12 cellular contexts compared by ENCODE assay signal in the genomic region with DNA sequence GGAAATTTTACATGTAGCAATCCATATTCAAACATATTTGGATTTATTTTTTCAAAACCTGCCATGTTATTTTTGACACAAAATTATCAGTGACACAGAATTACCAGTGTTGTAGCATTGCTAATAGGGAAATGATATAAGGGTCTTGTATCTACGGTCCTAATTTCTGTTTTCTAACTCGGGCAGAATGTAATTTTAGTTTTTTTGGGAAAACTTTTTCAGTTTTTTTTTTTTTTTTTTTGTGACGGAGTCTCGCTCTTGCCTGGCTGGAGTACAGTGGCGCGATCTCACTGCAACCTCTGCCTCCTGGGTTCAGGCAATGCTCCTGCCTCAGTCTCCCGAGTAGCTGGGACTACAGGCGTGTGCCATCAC. TPM values are rescaled to one million over a fixed set of nuclear protein-coding genes. Genes with fewer than 3 reads are reported as not detected.
DNase-seq lines count a peak whose midpoint lies in the region; ATAC-seq and TF ChIP-seq lines count a peak whose summit lies in the region.
"Had no signal": no experiment of that assay in that cellular context is flagged by ENCODE, and none has a peak within 500 bp of the region (broad histone marks: within the 10 kb centered on the region; RNA-seq: fewer than 3 reads in every experiment).

No MANE protein-coding gene starts in this region.

- TF ChIP-seq POLR2A in lower leg skin (IDR thresholded peaks at IDR 0.05) (no peak), GM18505 (IDR thresholded peaks at IDR 0.05; ENCODE audit: borderline replicate concordance, extremely low read depth, insufficient read depth, insufficient read length) (no peak)

- TF ChIP-seq CTCF in GM12864 (IDR thresholded peaks at IDR 0.05; ENCODE audit: low read depth, low read length, missing control alignments) (no peak), Panc1 (IDR thresholded peaks at IDR 0.05) (no peak), lower leg skin (IDR thresholded peaks at IDR 0.05) (no peak)

- H3K9me3 ChIP-seq in BLaER1 treated with 17β-estradiol and CSF1 and Interleukin-3, amounts not matched to agents 10 nM and 100 nM (replicated peaks in 1 of 11), result no peaks in the 10 kb centered on the region
- no peaks in the 10 kb centered on the region for H3K9me3 ChIP-seq in Panc1 (ENCODE audit: control insufficient read depth, insufficient read depth, low read depth, low read length)
- no peaks in the 10 kb centered on the region for H3K9me3 ChIP-seq in iPS-15b (ENCODE audit: control insufficient read depth, insufficient read depth, low read length)

- DNase-seq in GM12864 (ENCODE audit: low read depth) (no peak), Panc1 (ENCODE audit: low read depth, low spot score) (no peak), lower leg skin (ENCODE audit: low spot score in 2 of 2) (no peak), sciatic nerve (ENCODE audit: low spot score) (no peak)
- DNase-seq: activated CD8-positive, alpha-beta memory T cell treated with anti-CD3 and anti-CD28 coated beads for 24 hours; effector CD4-positive, alpha-beta T cell; left ventricle myocardium superior; NCI-H748 treated with DMSO at 0.1 percent for 48 hours had no signal

- H4K20me1 ChIP-seq in BLaER1 treated with 17β-estradiol and CSF1 and Interleukin-3, amounts not matched to agents 10 nM and 100 nM, result peaks cover 48 to 86% (median 69%) of the 10 kb centered on the region in 11 experiments

- H3K4me1 ChIP-seq in BLaER1 treated with 17β-estradiol and CSF1 and Interleukin-3, amounts not matched to agents 10 nM and 100 nM, result peaks cover 46 to 56% (median 51%) of the 10 kb centered on the region in 10 experiments
- peaks cover 16% of the 10 kb centered on the region; the same call in 1 of the 2 replicates for H3K4me1 ChIP-seq in Panc1 (ENCODE audit: control insufficient read depth, insufficient read depth, low read length)
- H3K4me1 ChIP-seq in iPS-15b (ENCODE audit: control insufficient read depth, insufficient read depth, low read length), result peaks cover 11% of the 10 kb centered on the region

- no peak for ATAC-seq in Panc1
- ATAC-seq in HG03469 (IDR thresholded peaks at IDR 0.05; ENCODE audit: unreplicated experiment), result no peak
- no peak for ATAC-seq in sciatic nerve
- ATAC-seq in GM18505 (IDR thresholded peaks at IDR 0.05; ENCODE audit: unreplicated experiment), result no peak
- ATAC-seq: left ventricle myocardium superior had no signal

- H3K9ac ChIP-seq in BLaER1 treated with 17β-estradiol and CSF1 and Interleukin-3, amounts not matched to agents 10 nM and 100 nM, result peak overlapping the region in 8 of 11 experiments; percentile 4 to 100 (median 42); a peak in 9 of 22 replicates
- H3K9ac ChIP-seq in iPS-15b (ENCODE audit: low read depth, low read length), result no peak overlapping the region

- CTCF ChIA-PET in Panc1 (lab: Charles Lee), result no interaction called here

- no peaks in the 10 kb centered on the region for H3K27me3 ChIP-seq in BLaER1 treated with 17β-estradiol and CSF1 and Interleukin-3, amounts not matched to agents 10 nM and 100 nM
- H3K27me3 ChIP-seq in Panc1 (ENCODE audit: control insufficient read depth, insufficient read depth, low read length), result no peaks in the 10 kb centered on the region
- H3K27me3 ChIP-seq in iPS-15b (ENCODE audit: control insufficient read depth, insufficient read depth, low read length), result no peaks in the 10 kb centered on the region

- intact Hi-C loops in Panc1 (cut with micrococcal nuclease; ENCODE audit: unreplicated experiment) (no loop called here), lower leg skin (cut with DNase I; ENCODE audit: low total_unique reads) (no loop called here), sciatic nerve (cut with DNase I) (no loop called here)

- H3K4me3 ChIP-seq in BLaER1 treated with 17β-estradiol and CSF1 and Interleukin-3, amounts not matched to agents 10 nM and 100 nM, result peak overlapping the region in 3 of 10 experiments; percentile 85 to 98 (median 89); a peak in 3 of 20 replicates
- H3K4me3 ChIP-seq in GM12864 (ENCODE audit: low read depth, low read length) (peak overlapping the region; percentile 96), Panc1 (ENCODE audit: low read depth in 2 of 2, low read length in 2 of 2) (peak overlapping the region; percentile 88 to 100), iPS-15b (ENCODE audit: low read depth, low read length) (peak overlapping the region; percentile 30), lower leg skin (ENCODE audit: low read depth, poor library complexity, severe bottlenecking) (no peak overlapping the region)

- peaks cover 27 to 65% (median 54%) of the 10 kb centered on the region in 11 experiments for H3K36me3 ChIP-seq in BLaER1 treated with 17β-estradiol and CSF1 and Interleukin-3, amounts not matched to agents 10 nM and 100 nM
- H3K36me3 ChIP-seq in Panc1 (ENCODE audit: control insufficient read depth, insufficient read depth, low read length) (peaks cover 7% of the 10 kb centered on the region; the same call in 1 of the 2 replicates), iPS-15b (ENCODE audit: control insufficient read depth, insufficient read depth, low read length) (peaks cover 10% of the 10 kb centered on the region)

- H3K27ac ChIP-seq in BLaER1 treated with 17β-estradiol and CSF1 and Interleukin-3, amounts not matched to agents 10 nM and 100 nM, result no peak overlapping the region
- peak overlapping the region; percentile 72 for H3K27ac ChIP-seq in Panc1 (ENCODE audit: low read length)

- POLR2A ChIA-PET in Panc1 (lab: Charles Lee), result no interaction called here

- in situ Hi-C loops in Panc1 (cut with HindIII; ENCODE audit: low pct_unique_long_range_greater_than_20kb, low sequenced_read_pairs), result no loop called here

- BruUV-seq in Panc1 (replicated peaks; lab: Mats Ljungman, UMichigan), result no TSS peak

- 90 to 93% methylated on average over 8 of the region's 8 CpGs for WGBS in lower leg skin, 2 donors

- H3K4me2 ChIP-seq in BLaER1 treated with 17β-estradiol and CSF1 and Interleukin-3, amounts not matched to agents 10 nM and 100 nM, result peak overlapping the region; percentile 94 to 100 (median 97); a peak in 21 of 22 replicates

RNA-seq across cellular contexts. Expression of a gene that starts 2.6 kb away (rescaled TPM):
- total RNA-seq in Panc1 (2021; ENCODE audit: unreplicated experiment), result 498 TPM
- 467 TPM for polyA plus RNA-seq in Panc1 (2012; ENCODE audit: insufficient read length)
- total RNA-seq in lower leg skin, result 100 to 1,000 TPM; 223 to 278 (median 237) TPM
- total RNA-seq in sciatic nerve, result 103 TPM

RNA-seq across cellular contexts. Expression of a gene that starts 2.7 kb away (rescaled TPM):
- total RNA-seq in Panc1 (2021; ENCODE audit: unreplicated experiment), result 55.3 TPM
- polyA plus RNA-seq in Panc1 (2012; ENCODE audit: insufficient read length), result 46.8 TPM
- 10 to 100 TPM; 74.6 to 87.8 (median 82.3) TPM for total RNA-seq in lower leg skin
- total RNA-seq in sciatic nerve, result 47.7 TPM

RNA-seq across cellular contexts. Expression of a gene that starts 34.5 kb away (rescaled TPM):
- total RNA-seq in Panc1 (2021; ENCODE audit: unreplicated experiment) (23.6 TPM), lower leg skin (10 to 100 TPM; 15.6 to 62.3 (median 22.9) TPM), sciatic nerve (24.8 TPM)
- 16.2 TPM for polyA plus RNA-seq in Panc1 (2012; ENCODE audit: insufficient read length)

RNA-seq across cellular contexts. Expression of a gene that starts 58.6 kb away (rescaled TPM):
- total RNA-seq in Panc1 (2021; ENCODE audit: unreplicated experiment), result 29.4 TPM
- 15.3 TPM for polyA plus RNA-seq in Panc1 (2012; ENCODE audit: insufficient read length)
- total RNA-seq in lower leg skin, result under 1 TPM; 0.19 to 0.89 (median 0.47) TPM
- 1.8 TPM for total RNA-seq in sciatic nerve
